Comparison of ENCODE assay signal across 14 cellular contexts in the genomic region with DNA sequence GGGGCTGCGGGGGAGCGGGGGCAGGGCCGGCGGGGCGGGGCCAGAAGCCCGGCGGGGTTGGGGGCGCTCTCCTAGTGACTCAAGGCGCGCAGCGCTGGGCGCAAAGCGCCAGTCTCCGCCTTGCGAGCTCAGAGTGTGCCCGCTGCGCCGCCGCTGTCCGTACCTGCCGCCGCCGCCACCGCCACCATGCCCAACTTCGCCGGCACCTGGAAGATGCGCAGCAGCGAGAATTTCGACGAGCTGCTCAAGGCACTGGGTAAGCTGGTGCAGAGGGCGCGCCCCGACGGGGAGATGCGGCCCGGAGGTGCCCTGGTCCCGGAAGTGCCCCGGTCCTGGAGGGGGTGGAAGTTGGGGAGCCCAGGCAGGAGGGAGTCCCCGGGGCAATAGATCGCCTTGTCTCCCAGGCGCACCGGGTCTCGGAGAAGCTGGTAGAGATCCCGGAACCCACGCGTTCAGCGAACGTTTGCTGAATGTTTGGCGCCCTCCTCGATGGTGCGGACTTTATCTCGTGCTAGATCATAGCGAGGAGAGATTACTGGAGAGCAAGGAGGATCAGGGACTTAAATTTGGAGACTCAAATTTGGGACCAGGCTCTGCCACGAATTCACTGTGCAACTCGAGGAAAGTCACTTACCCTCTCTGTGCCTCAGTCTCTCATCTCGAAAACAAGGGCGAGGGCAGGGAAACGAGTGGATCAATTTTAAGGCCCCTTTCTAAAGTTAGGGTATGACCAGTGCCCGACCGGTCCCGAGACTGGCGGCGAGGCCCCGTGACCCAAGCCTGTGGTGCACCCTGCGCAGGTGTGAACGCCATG. TPM values are rescaled to one million over a fixed set of nuclear protein-coding genes. Genes with fewer than 3 reads are reported as not detected.
DNase-seq lines count a peak whose midpoint lies in the region; ATAC-seq and TF ChIP-seq lines count a peak whose summit lies in the region.
"Had no signal": no experiment of that assay in that cellular context is flagged by ENCODE, and none has a peak within 500 bp of the region (broad histone marks: within the 10 kb centered on the region; RNA-seq: fewer than 3 reads in every experiment).

CRABP1 (plus strand) TSS at position 111 of the 814 bp plus-strand sequence; CDS start at position 187, 76 bp downstream.

- no peak within 1 kb of the TSS for H2AK5ac ChIP-seq in H9 (ENCODE audit: insufficient read length, low read length)

- H3K56ac ChIP-seq in H9 (ENCODE audit: insufficient read length, low read depth, low read length), result no peak within 1 kb of the TSS

- H3K27ac Mint-ChIP-seq in H9, result no peak within 1 kb of the TSS; a peak in 1 of 7 replicates
- H3K27ac Mint-ChIP-seq in brain, result peak within 1 kb of the TSS in 3 of 5 experiments; percentile 55 to 97 (median 90)
- no peak within 1 kb of the TSS for H3K27ac Mint-ChIP-seq in nephron progenitor cell

- peak within 1 kb of the TSS; percentile 65 for H3K4me2 ChIP-seq in H9 (ENCODE audit: insufficient read depth, insufficient read length, low read length)

- no peak within 1 kb of the TSS for H2BK5ac ChIP-seq in H9 (ENCODE audit: insufficient read length, low read length)

- no peak within 1 kb of the TSS for H4K5ac ChIP-seq in H9 (ENCODE audit: insufficient read length, low read depth, low read length)

- no peak within 1 kb of the TSS; the same call in 1 of the 2 replicates for H3K14ac ChIP-seq in H9 (ENCODE audit: insufficient read depth, low read length)

- H3K9ac ChIP-seq in H9 (ENCODE audit: extremely low read depth, insufficient read length, low read length), result peak within 1 kb of the TSS; percentile 23

- no peaks in the 10 kb centered on the region for H3K79me1 ChIP-seq in H9 (ENCODE audit: insufficient read depth, low read depth, low read length, poor library complexity, severe bottlenecking)

- DNase-seq in DMS 273 (lab: John Stamatoyannopoulos, UW; ENCODE audit: unreplicated experiment) (peak; percentile 37), DMS 273 treated with DMSO at 0.1 percent for 48 hours (lab: John Stamatoyannopoulos, UW) (no peak), H9 (peak; percentile 76), nephron progenitor cell (peak; percentile 59), foreskin fibroblast (no peak), Kasumi-1 (lab: John Stamatoyannopoulos, UW) (no peak)
- DNase-seq: brain microvascular endothelial cell, NCI-H1436 treated with DMSO at 0.1 percent for 48 hours had no signal

- H3K18ac ChIP-seq in H9 (ENCODE audit: insufficient read length, low read depth, low read length), result no peak within 1 kb of the TSS

- H3K4me3 ChIP-seq in foreskin fibroblast (ENCODE audit: low read depth in 1 of 2, low read length in 2 of 2), result no peak within 1 kb of the TSS
- H3K4me3 ChIP-seq: SJSA1 had no signal

- H3K36me3 Mint-ChIP-seq in H9 (ENCODE audit: insufficient read depth in 1 of 3, low read depth in 3 of 3), result peaks cover 9 to 30% (median 25%) of the 10 kb centered on the region in 3 experiments
- no peaks in the 10 kb centered on the region for H3K36me3 Mint-ChIP-seq in brain
- no peaks in the 10 kb centered on the region for H3K36me3 Mint-ChIP-seq in nephron progenitor cell (ENCODE audit: low read depth)

- no peak within 1 kb of the TSS for H2AFZ ChIP-seq in H9 (ENCODE audit: low read length)

- H3K23me2 ChIP-seq in H9 (ENCODE audit: insufficient read length, low read depth, low read length, poor library complexity, severe bottlenecking), result peaks cover 16% of the 10 kb centered on the region

- H2BK20ac ChIP-seq in H9 (ENCODE audit: low read depth, low read length, poor library complexity, severe bottlenecking), result no peak within 1 kb of the TSS

- H3K27me3 Mint-ChIP-seq in H9 (ENCODE audit: low read depth) (peaks cover 52% of the 10 kb centered on the region), brain (peaks cover 59% of the 10 kb centered on the region), nephron progenitor cell (ENCODE audit: low read depth, poor library complexity) (no peaks in the 10 kb centered on the region)

- no peaks in the 10 kb centered on the region for H3K9me3 Mint-ChIP-seq in H9
- H3K9me3 Mint-ChIP-seq in brain, result no peaks in the 10 kb centered on the region
- H3K9me3 Mint-ChIP-seq in nephron progenitor cell, result no peaks in the 10 kb centered on the region

- no peaks in the 10 kb centered on the region for H3K79me2 ChIP-seq in H9 (ENCODE audit: insufficient read depth, low read length)

- no peak within 1 kb of the TSS for H3T11ph ChIP-seq in H9 (ENCODE audit: low read length)

- no peaks in the 10 kb centered on the region for H3K9me3 ChIP-seq in H9 (ENCODE audit: control insufficient read depth, low read depth, low read length)
- H3K9me3 ChIP-seq: SJSA1 had no signal

- no peak for ATAC-seq in HG03469 (IDR thresholded peaks at IDR 0.05; ENCODE audit: unreplicated experiment)
- ATAC-seq: HCT116 had no signal

- H3K4me3 Mint-ChIP-seq in H9, result peak within 1 kb of the TSS; percentile 68 to 87
- H3K4me3 Mint-ChIP-seq in brain, result peak within 1 kb of the TSS; percentile 65 to 89 (median 83)
- peak within 1 kb of the TSS; percentile 71 for H3K4me3 Mint-ChIP-seq in nephron progenitor cell

- no peak within 1 kb of the TSS for H2BK12ac ChIP-seq in H9 (ENCODE audit: insufficient read length, low read depth, low read length)

- peaks cover 7% of the 10 kb centered on the region for H3K27me3 ChIP-seq in H9 (ENCODE audit: insufficient read depth, low read length)

- H4K91ac ChIP-seq in H9 (ENCODE audit: insufficient read length, low read depth, low read length), result no peak within 1 kb of the TSS

- H3K4ac ChIP-seq in H9 (ENCODE audit: low read depth, low read length), result no peak within 1 kb of the TSS

- H2BK120ac ChIP-seq in H9 (ENCODE audit: low read depth, low read length, poor library complexity, severe bottlenecking), result no peak within 1 kb of the TSS

- H3K27ac ChIP-seq in H9 (ENCODE audit: insufficient read length, low read depth, low read length), result no peak within 1 kb of the TSS
- H3K27ac ChIP-seq: 22Rv1, brain microvascular endothelial cell, SJSA1 had no signal

- H2BK15ac ChIP-seq in H9 (ENCODE audit: low read depth, low read length), result no peak within 1 kb of the TSS

- H3K4me1 Mint-ChIP-seq in H9 (peaks cover 9 to 30% of the 10 kb centered on the region in 2 experiments), brain (peaks cover 61% of the 10 kb centered on the region), nephron progenitor cell (peaks cover 12% of the 10 kb centered on the region)

- no peak within 1 kb of the TSS for H3K23ac ChIP-seq in H9 (ENCODE audit: insufficient read length, low read depth, low read length)

- H3K4me1 ChIP-seq in H9 (ENCODE audit: insufficient read depth, low read length), result peaks cover 3% of the 10 kb centered on the region
- H3K4me1 ChIP-seq: SJSA1 had no signal

- TF ChIP-seq CTCF in H9 (conservative IDR thresholded peaks at IDR 0.05), result peak; percentile 21; the same call in 1 of the 3 replicates
- TF ChIP-seq CTCF in brain (conservative IDR thresholded peaks at IDR 0.05), result no peak
- no peak for TF ChIP-seq CTCF in nephron progenitor cell (IDR thresholded peaks at IDR 0.05)
- no peak for TF ChIP-seq CTCF in foreskin fibroblast (IDR thresholded peaks at IDR 0.05; ENCODE audit: low read depth, low read length)

- WGBS in H9 (ENCODE audit: extremely low coverage, insufficient read length, low lambda C conversion rate), result no CpG with 5 or more reads among the region's 66 CpGs

- H4K8ac ChIP-seq in H9 (replicated peaks; ENCODE audit: insufficient read length, low read depth, low read length), result no peak within 1 kb of the TSS

- no peaks in the 10 kb centered on the region for H4K20me1 ChIP-seq in H9 (ENCODE audit: control insufficient read depth, insufficient read depth, insufficient read length)

RNA-seq across cellular contexts. Expression of gene CRABP1, which starts in this region (rescaled TPM):
- 93.0 and 93.1 TPM in 2 replicates for total RNA-seq in H9 (2021)
- 118 TPM for polyA plus RNA-seq in brain (ENCODE audit: insufficient read depth, low read depth, low replicate concordance)
- total RNA-seq: fibroblast of lung, SJSA1 had no signal
- polyA plus RNA-seq: fibroblast of lung had no signal

Comparison
In these comparisons a context has a peak if more than half of its experiments do, and no peak if none do; other contexts are left out.
1. DNase-seq: peak in DMS 273 (single experiment), H9 (single experiment) and nephron progenitor cell (single experiment); none in DMS 273 treated with DMSO at 0.1 percent for 48 hours (single experiment), foreskin fibroblast (0 of 2) and Kasumi-1 (0 of 2).
2. H3K27ac Mint-ChIP-seq: peak in brain (3 of 5); none in H9 (0 of 3) and nephron progenitor cell (single experiment).
3. Peak in every context shown above with its lines, with median percentiles within 50 percentile points of each other: H3K4me3 Mint-ChIP-seq.